8 cellular contexts compared by ENCODE assay signal in the genomic region with DNA sequence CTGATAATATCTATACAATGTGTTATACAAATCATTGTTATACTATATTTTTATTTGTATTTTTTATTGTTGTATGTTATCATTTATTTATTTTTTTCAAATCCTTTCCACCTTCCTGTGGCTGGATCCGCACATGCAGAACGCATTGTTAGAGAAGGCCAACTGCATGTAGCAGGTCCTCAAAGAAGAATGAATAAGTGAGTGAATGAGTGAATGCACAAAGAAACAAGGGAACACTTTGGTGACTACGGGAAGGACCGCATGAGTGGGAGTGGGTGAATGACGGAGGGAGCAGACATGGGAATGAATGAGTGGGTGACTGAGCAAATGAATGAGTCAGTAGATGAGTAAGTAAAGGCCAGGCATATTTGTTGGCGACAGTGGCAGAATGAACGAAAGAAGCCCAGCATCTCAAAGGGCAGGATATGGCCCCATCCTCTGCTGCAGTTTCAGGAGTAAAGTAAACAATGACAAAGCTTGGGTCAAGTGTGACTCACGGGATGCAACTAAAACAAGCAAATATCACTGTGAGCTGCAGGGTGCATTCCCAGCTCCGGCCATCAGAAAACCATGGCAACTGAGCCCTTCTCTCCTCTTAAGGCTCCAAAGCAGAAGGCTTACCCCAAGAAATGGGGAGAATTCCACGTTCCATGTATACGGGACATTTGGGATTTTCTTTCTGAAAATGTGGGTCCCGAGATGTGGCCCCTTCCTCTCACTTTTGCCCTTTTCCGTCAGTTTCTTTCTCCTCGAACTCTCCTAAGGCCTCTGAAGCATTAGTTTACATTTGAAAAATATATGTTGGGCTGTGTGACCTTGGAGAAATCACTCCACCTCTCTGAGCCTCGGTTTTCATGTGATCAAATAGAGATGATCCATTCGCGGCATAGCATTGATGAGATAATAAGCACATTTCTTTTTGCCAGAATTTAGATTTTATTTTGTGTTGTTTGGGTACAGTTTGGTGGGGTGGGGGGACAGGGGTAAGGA. TPM values are rescaled to one million over a fixed set of nuclear protein-coding genes. Genes with fewer than 3 reads are reported as not detected.
DNase-seq lines count a peak whose midpoint lies in the region; ATAC-seq and TF ChIP-seq lines count a peak whose summit lies in the region.

No MANE protein-coding gene starts in this region.

- TF ChIP-seq CTCF in AG04450 (IDR thresholded peaks at IDR 0.05; ENCODE audit: low read depth, low read length) (0 out of 2 replicates have a peak, but pooled peaks have one; percentile 8), HFFc6 (IDR thresholded peaks at IDR 0.05) (peak; percentile 49)

- peak overlapping the region; percentile 93 for H3K27ac ChIP-seq in AG04450 (ENCODE audit: low read depth, low read length)

- CTCF ChIA-PET in AG04450 (lab: Charles Lee): interaction anchor here (0.6 to 1.5 kb wide), 2 partner anchors 103 to 197 kb away, joined by 4 read pairs; a partner anchor contains a TSS

- no peaks in the 10 kb centered on the region for H3K27me3 ChIP-seq in AG04450 (ENCODE audit: control insufficient read depth, insufficient read depth, low read length)

- peaks cover 8% of the 10 kb centered on the region; the same call in 1 of the 2 replicates for H3K9me3 ChIP-seq in AG04450 (ENCODE audit: control insufficient read depth, insufficient read depth, low read length)

- no peak overlapping the region for H3K4me3 ChIP-seq in AG04450 (ENCODE audit: low read depth, low read length)

- no peak for ATAC-seq in HG02938 (IDR thresholded peaks at IDR 0.05; ENCODE audit: unreplicated experiment)
- ATAC-seq in GM19452 (IDR thresholded peaks at IDR 0.05; ENCODE audit: unreplicated experiment): no peak

- DNase-seq in AG04450 (ENCODE audit: low read depth, low spot score) (peak; percentile 94), HFFc6 (peak; percentile 99), T1000 (lab: John Stamatoyannopoulos, UW) (peak; percentile 81), iPS DF 19.7 (ENCODE audit: low read depth, low spot score) (peak; percentile 78), OCI-M2 (lab: John Stamatoyannopoulos, UW; ENCODE audit: unreplicated experiment) (no peak), NOMO-1 (lab: John Stamatoyannopoulos, UW; ENCODE audit: unreplicated experiment in 2 of 2) (no peak)

- peaks cover 22% of the 10 kb centered on the region for H3K9me3 Mint-ChIP-seq in HFFc6

- H3K27me3 Mint-ChIP-seq in HFFc6 (ENCODE audit: insufficient read depth): peaks cover 6% of the 10 kb centered on the region

- POLR2A ChIA-PET in AG04450 (lab: Yijun Ruan, JAX): interaction anchor here (1.1 kb wide), 1 partner anchor 24 kb away, joined by 4 read pairs; a partner anchor contains a TSS

- peak overlapping the region; percentile 50 for H3K4me3 Mint-ChIP-seq in HFFc6

- H3K4me1 Mint-ChIP-seq in HFFc6 (ENCODE audit: low read depth): peaks cover 63% of the 10 kb centered on the region

- H3K36me3 Mint-ChIP-seq in HFFc6 (ENCODE audit: low read depth): peaks cover 28% of the 10 kb centered on the region

- peak overlapping the region; percentile 98 for H3K27ac Mint-ChIP-seq in HFFc6

RNA-seq across cellular contexts. Expression of a gene that starts 24.5 kb away (rescaled TPM):
- 1.0 and 1.1 TPM in 2 replicates for polyA plus RNA-seq in AG04450 (2011; rRNA removed)
- polyA minus RNA-seq in AG04450 (2011; rRNA and poly(A)+ RNA removed): 1.7 TPM in 2 replicates
- under 1 TPM in 3 of 6 experiments, not detected in 3; 0.14 to 0.26 (median 0.18) TPM for total RNA-seq in HFFc6 (2021; fragmentation: NEBNext Ultra II Directional; extraction: Animal tissue kit (Norgen Biotek cat#: 25700))

Comparison
In these comparisons a context has a peak if more than half of its experiments do, and no peak if none do; other contexts are left out.
1. DNase-seq: peak in AG04450 (single experiment), HFFc6 (single experiment), T1000 (single experiment) and iPS DF 19.7 (single experiment); none in OCI-M2 (single experiment) and NOMO-1 (0 of 2).